In the genomic region with DNA sequence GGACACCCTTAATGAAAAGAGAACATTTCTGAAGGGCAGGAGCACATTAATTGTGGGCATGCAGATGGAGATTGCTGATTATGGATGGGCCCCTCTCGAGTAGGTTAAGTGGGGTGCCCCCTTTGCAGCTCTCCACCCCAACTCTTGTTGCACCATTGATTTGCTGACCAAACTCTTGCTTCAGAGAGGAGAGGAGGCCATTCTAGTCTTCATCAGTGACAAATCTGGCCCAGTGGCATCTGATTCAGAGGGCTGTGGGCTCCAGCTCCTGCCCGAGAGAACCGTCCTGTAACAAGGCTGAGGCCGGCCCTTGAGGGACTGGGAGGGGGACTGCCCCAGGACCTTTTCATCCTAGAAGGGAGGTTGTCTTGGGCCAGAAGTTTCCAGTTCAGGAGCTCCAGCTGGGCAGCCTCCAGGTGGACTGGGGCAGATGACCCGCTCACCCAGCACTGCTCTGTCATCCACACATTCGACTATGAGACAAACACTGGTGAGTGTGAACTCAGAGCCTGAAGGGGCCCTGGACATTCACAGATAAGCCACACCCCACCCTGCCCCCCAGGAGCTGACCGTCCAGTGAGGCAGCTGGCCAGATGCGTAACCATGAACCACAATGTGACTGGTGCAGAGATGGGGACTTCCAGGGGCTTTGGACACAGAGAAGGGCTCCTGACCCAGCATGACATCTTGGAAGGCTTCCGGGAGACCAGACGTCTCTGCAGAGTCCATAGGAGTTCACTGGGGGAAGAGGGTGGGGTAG, we compare ENCODE assay signal across 34 cellular contexts. TPM values are rescaled to one million over a fixed set of nuclear protein-coding genes. Genes with fewer than 3 reads are reported as not detected.
"Had no signal": no experiment of that assay in that cellular context is flagged by ENCODE, and none has a peak within 500 bp of the region (broad histone marks: within the 10 kb centered on the region; RNA-seq: fewer than 3 reads in every experiment).

No MANE protein-coding gene starts in this region.

- DNase-seq: activated B cell treated with CpG ODN at 0.5 μM for 24 hours; activated CD4-positive, alpha-beta memory T cell treated with anti-CD3 and anti-CD28 coated beads for 36 hours; activated CD4-positive, alpha-beta T cell treated with anti-CD3 and anti-CD28 coated beads for 4 hours; activated CD4-positive, alpha-beta T cell treated with anti-CD3 and anti-CD28 coated beads, Interleukin-2, amount 10 ng/mL, durations not matched to agents 24 days and 14 days; activated CD4-positive, alpha-beta T cell treated with anti-CD3 and anti-CD28 coated beads, Interleukin-2, amount 50 U/mL, for 1 hour; activated CD4-positive, alpha-beta T cell treated with anti-CD3 and anti-CD28 coated beads, Interleukin-2, amount 50 U/mL, for 4 hours; activated CD4-positive, CD25-positive, alpha-beta regulatory T cell treated with anti-CD3 and anti-CD28 coated beads, Interleukin-2, amount 50 U/mL, for 72 hours; activated CD8-positive, alpha-beta memory T cell treated with anti-CD3 and anti-CD28 coated beads, Interleukin-2, amount 50 U/mL, for 4 hours; activated CD8-positive, alpha-beta T cell treated with anti-CD3 and anti-CD28 coated beads for 36 hours; activated gamma-delta T cell treated with Interleukin-2 at 50 U/mL for 16 hours; activated naive CD4-positive, alpha-beta T cell; activated naive CD4-positive, alpha-beta T cell treated with anti-CD3 and anti-CD28 coated beads for 36 hours; activated naive CD4-positive, alpha-beta T cell treated with anti-CD3 and anti-CD28 coated beads, Interleukin-2, amount 50 U/mL, for 16 hours; activated naive CD8-positive, alpha-beta T cell treated with anti-CD3 and anti-CD28 coated beads for 36 hours; activated T-cell treated with anti-CD3 and anti-CD28 coated beads for 4 hours; activated T-cell treated with anti-CD3 and anti-CD28 coated beads, Interleukin-2, amount 50 U/mL, for 1 hour; activated T-cell treated with anti-CD3 and anti-CD28 coated beads, Interleukin-2, amount 50 U/mL, for 4 hours; activated T-cell treated with anti-CD3 and anti-CD28 coated beads, Interleukin-2, amount 50 U/mL, for 72 hours; amygdala; anterior cingulate cortex; caudate nucleus; SW 1271; T-helper 1 cell; T-helper 2 cell; T-helper 9 cell had no signal

- H3K36me3 Mint-ChIP-seq: activated CD4-positive, alpha-beta memory T cell treated with anti-CD3 and anti-CD28 coated beads for 36 hours; activated naive CD4-positive, alpha-beta T cell treated with anti-CD3 and anti-CD28 coated beads, Interleukin-2, amount 50 U/mL, for 72 hours; activated naive CD8-positive, alpha-beta T cell treated with anti-CD3 and anti-CD28 coated beads for 36 hours; brain had no signal

- H3K9me3 Mint-ChIP-seq: activated B cell treated with CpG ODN at 0.5 μM for 24 hours; activated CD4-positive, alpha-beta memory T cell treated with anti-CD3 and anti-CD28 coated beads for 36 hours; activated CD4-positive, alpha-beta T cell treated with anti-CD3 and anti-CD28 coated beads, Interleukin-2, amount 10 ng/mL, durations not matched to agents 24 days and 14 days; activated CD8-positive, alpha-beta T cell treated with anti-CD3 and anti-CD28 coated beads for 36 hours; activated naive CD4-positive, alpha-beta T cell treated with anti-CD3 and anti-CD28 coated beads for 36 hours; activated naive CD4-positive, alpha-beta T cell treated with anti-CD3 and anti-CD28 coated beads, Interleukin-2, amount 50 U/mL, for 72 hours; activated naive CD8-positive, alpha-beta T cell treated with anti-CD3 and anti-CD28 coated beads for 36 hours; activated T-cell treated with anti-CD3 and anti-CD28 coated beads, Interleukin-2, amount 50 U/mL, for 4 hours; activated T-cell treated with anti-CD3 and anti-CD28 coated beads, Interleukin-2, amount 50 U/mL, for 72 hours; activated T-helper 1 cell treated with anti-CD3 and anti-CD28 coated beads, Interleukin-12 subunit alpha, Interleukin-12 subunit beta, Interleukin-2, Interleukin-4 antibody, amounts not matched to agents 30 ng/mL and 10 ng/mL and 1 ng/mL, durations not matched to agents 14 hours and 24 hours and 36 hours; activated T-helper 17 cell treated with anti-CD3 and anti-CD28 coated beads, Interleukin-2, amount 50 U/mL, for 72 hours; central memory CD8-positive, alpha-beta T cell; T-helper 1 cell treated with Interleukin-12 subunit alpha and Interleukin-12 subunit beta and Interleukin-4 antibody, amounts not matched to agents 30 μg/mL and 1 μg/mL, for 36 hours; T-helper 2 cell treated with Interferon-gamma antibody and Interleukin-4, amounts not matched to agents 5 μg/mL and 100 μg/mL, for 36 hours had no signal

- H3K27ac Mint-ChIP-seq: activated B cell treated with CpG ODN at 0.5 μM for 24 hours; activated CD4-positive, alpha-beta memory T cell treated with anti-CD3 and anti-CD28 coated beads for 36 hours; activated CD4-positive, alpha-beta T cell treated with anti-CD3 and anti-CD28 coated beads, Interleukin-2, amount 10 ng/mL, durations not matched to agents 24 days and 14 days; activated CD8-positive, alpha-beta T cell treated with anti-CD3 and anti-CD28 coated beads for 36 hours; activated naive CD4-positive, alpha-beta T cell treated with anti-CD3 and anti-CD28 coated beads for 36 hours; activated naive CD4-positive, alpha-beta T cell treated with anti-CD3 and anti-CD28 coated beads, Interleukin-2, amount 50 U/mL, for 72 hours; activated naive CD8-positive, alpha-beta T cell treated with anti-CD3 and anti-CD28 coated beads for 36 hours; activated T-cell treated with anti-CD3 and anti-CD28 coated beads, Interleukin-2, amount 50 U/mL, for 72 hours; activated T-helper 1 cell treated with anti-CD3 and anti-CD28 coated beads, Interleukin-12 subunit alpha, Interleukin-12 subunit beta, Interleukin-2, Interleukin-4 antibody, amounts not matched to agents 30 ng/mL and 10 ng/mL and 1 ng/mL, durations not matched to agents 14 hours and 24 hours and 36 hours; activated T-helper 17 cell treated with anti-CD3 and anti-CD28 coated beads, Interleukin-2, amount 50 U/mL, for 72 hours; T-helper 2 cell treated with Interferon-gamma antibody and Interleukin-4, amounts not matched to agents 5 μg/mL and 100 μg/mL, for 36 hours had no signal

- H3K4me3 Mint-ChIP-seq: activated B cell treated with CpG ODN at 0.5 μM for 24 hours; activated CD4-positive, alpha-beta memory T cell treated with anti-CD3 and anti-CD28 coated beads for 36 hours; activated CD4-positive, alpha-beta T cell treated with anti-CD3 and anti-CD28 coated beads, Interleukin-2, amount 10 ng/mL, durations not matched to agents 24 days and 14 days; activated CD8-positive, alpha-beta T cell treated with anti-CD3 and anti-CD28 coated beads for 36 hours; activated naive CD4-positive, alpha-beta T cell treated with anti-CD3 and anti-CD28 coated beads for 36 hours; activated naive CD8-positive, alpha-beta T cell treated with anti-CD3 and anti-CD28 coated beads for 36 hours; activated T-cell treated with anti-CD3 and anti-CD28 coated beads, Interleukin-2, amount 50 U/mL, for 4 hours; activated T-cell treated with anti-CD3 and anti-CD28 coated beads, Interleukin-2, amount 50 U/mL, for 72 hours; activated T-helper 1 cell treated with anti-CD3 and anti-CD28 coated beads, Interleukin-12 subunit alpha, Interleukin-12 subunit beta, Interleukin-2, Interleukin-4 antibody, amounts not matched to agents 30 ng/mL and 10 ng/mL and 1 ng/mL, durations not matched to agents 14 hours and 24 hours and 36 hours; activated T-helper 17 cell treated with anti-CD3 and anti-CD28 coated beads, Interleukin-2, amount 50 U/mL, for 72 hours; brain; central memory CD8-positive, alpha-beta T cell; T-helper 1 cell treated with Interleukin-12 subunit alpha and Interleukin-12 subunit beta and Interleukin-4 antibody, amounts not matched to agents 30 μg/mL and 1 μg/mL, for 36 hours; T-helper 2 cell treated with Interferon-gamma antibody and Interleukin-4, amounts not matched to agents 5 μg/mL and 100 μg/mL, for 36 hours had no signal

- ATAC-seq: activated CD8-positive, alpha-beta T cell treated with anti-CD3 and anti-CD28 coated beads for 36 hours; activated naive CD4-positive, alpha-beta T cell treated with anti-CD3 and anti-CD28 coated beads, Interleukin-2, amount 50 U/mL, for 72 hours; activated T-cell treated with anti-CD3 and anti-CD28 coated beads, Interleukin-2, amount 50 U/mL, for 4 hours; activated T-cell treated with anti-CD3 and anti-CD28 coated beads, Interleukin-2, amount 50 U/mL, for 72 hours; activated T-helper 17 cell treated with anti-CD3 and anti-CD28 coated beads, Interleukin-2, amount 50 U/mL, for 72 hours had no signal

RNA-seq across cellular contexts. Expression of a gene that starts 55.0 kb away (rescaled TPM):
- total RNA-seq: activated B cell treated with CpG ODN at 0.5 μM for 24 hours; activated CD4-positive, alpha-beta memory T cell treated with anti-CD3 and anti-CD28 coated beads for 36 hours; activated CD8-positive, alpha-beta memory T cell treated with anti-CD3 and anti-CD28 coated beads for 36 hours; activated CD8-positive, alpha-beta T cell treated with anti-CD3 and anti-CD28 coated beads for 36 hours; activated naive CD8-positive, alpha-beta T cell treated with anti-CD3 and anti-CD28 coated beads for 36 hours; activated T-cell treated with anti-CD3 and anti-CD28 coated beads, Interleukin-2, amount 50 U/mL, for 72 hours; activated T-helper 17 cell treated with anti-CD3 and anti-CD28 coated beads, Interleukin-2, amount 50 U/mL, for 72 hours; ascending aorta had no signal
